In the genomic region with DNA sequence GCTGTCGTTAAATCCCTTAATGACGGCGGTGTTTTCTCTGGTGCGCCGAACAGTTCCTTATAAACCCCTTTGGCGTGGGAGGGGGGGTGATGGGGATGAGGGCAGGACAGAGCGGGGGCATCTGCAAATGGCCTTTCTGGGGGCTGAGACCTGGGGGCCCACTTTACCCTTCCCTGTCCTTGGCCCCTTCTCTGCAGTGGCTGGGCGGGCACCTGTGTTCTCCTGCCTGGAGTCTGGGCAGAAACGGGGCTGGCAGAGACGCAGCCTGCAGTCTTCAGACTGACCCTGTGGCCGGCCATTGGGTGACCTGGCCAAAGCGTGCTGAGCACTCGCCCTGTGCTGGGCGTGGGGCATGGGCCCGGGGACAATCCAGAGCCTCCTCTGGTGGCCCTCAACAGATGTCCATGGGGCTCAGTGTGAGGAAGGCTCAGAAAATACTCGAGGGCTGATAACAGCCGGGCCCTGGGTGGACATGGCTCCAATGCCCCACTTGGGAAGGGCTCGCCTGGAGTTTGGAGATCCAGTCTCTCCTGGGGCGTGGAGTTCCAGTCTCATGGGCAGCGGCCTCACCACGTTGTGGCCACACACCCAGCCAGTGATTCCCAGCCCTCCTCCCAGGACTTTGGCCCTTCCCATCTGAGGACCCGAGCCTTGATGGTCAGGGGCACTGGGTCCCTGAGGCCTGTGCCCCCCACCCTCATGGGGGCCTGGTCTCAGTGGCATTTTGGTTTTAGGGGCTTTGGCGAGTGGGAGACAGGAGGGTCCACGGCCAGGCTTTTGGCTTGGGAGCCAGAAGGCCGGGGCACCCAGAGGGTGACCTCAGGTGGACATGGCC, we compare ENCODE assay signal across 14 cellular contexts. TPM values are rescaled to one million over a fixed set of nuclear protein-coding genes. Genes with fewer than 3 reads are reported as not detected.
"Had no signal": no experiment of that assay in that cellular context is flagged by ENCODE, and none has a peak within 500 bp of the region (broad histone marks: within the 10 kb centered on the region; RNA-seq: fewer than 3 reads in every experiment).

No MANE protein-coding gene starts in this region.

- H3K9me3 Mint-ChIP-seq: activated CD4-positive, alpha-beta memory T cell treated with anti-CD3 and anti-CD28 coated beads for 36 hours; activated naive CD4-positive, alpha-beta T cell treated with anti-CD3 and anti-CD28 coated beads, Interleukin-2, amount 50 U/mL, for 72 hours; activated T-helper 1 cell treated with anti-CD3 and anti-CD28 coated beads, Interleukin-12 subunit alpha, Interleukin-12 subunit beta, Interleukin-2, Interleukin-4 antibody, amounts not matched to agents 30 ng/mL and 10 ng/mL and 1 ng/mL, durations not matched to agents 14 hours and 24 hours and 36 hours; stimulated activated memory B cell treated with anti-CD40 and anti-IgM and Interleukin-4, amounts not matched to agents 10 μg/mL and 1 μg/mL and 100 μg/mL, for 72 hours had no signal

- H3K36me3 ChIP-seq: upper lobe of left lung had no signal

- H3K9me3 ChIP-seq: upper lobe of left lung had no signal

- H3K27ac Mint-ChIP-seq: activated CD4-positive, alpha-beta memory T cell treated with anti-CD3 and anti-CD28 coated beads for 36 hours; activated naive CD4-positive, alpha-beta T cell treated with anti-CD3 and anti-CD28 coated beads, Interleukin-2, amount 50 U/mL, for 72 hours; activated T-helper 1 cell treated with anti-CD3 and anti-CD28 coated beads, Interleukin-12 subunit alpha, Interleukin-12 subunit beta, Interleukin-2, Interleukin-4 antibody, amounts not matched to agents 30 ng/mL and 10 ng/mL and 1 ng/mL, durations not matched to agents 14 hours and 24 hours and 36 hours; nephron; stimulated activated memory B cell treated with anti-CD40 and anti-IgM and Interleukin-4, amounts not matched to agents 10 μg/mL and 1 μg/mL and 100 μg/mL, for 72 hours had no signal

- DNase-seq: activated CD4-positive, alpha-beta memory T cell treated with anti-CD3 and anti-CD28 coated beads for 36 hours; amniotic stem cell; cerebellar nuclear complex had no signal

- H3K4me1 ChIP-seq: upper lobe of left lung had no signal

- H3K4me3 Mint-ChIP-seq: activated CD4-positive, alpha-beta memory T cell treated with anti-CD3 and anti-CD28 coated beads for 36 hours; activated T-helper 1 cell treated with anti-CD3 and anti-CD28 coated beads, Interleukin-12 subunit alpha, Interleukin-12 subunit beta, Interleukin-2, Interleukin-4 antibody, amounts not matched to agents 30 ng/mL and 10 ng/mL and 1 ng/mL, durations not matched to agents 14 hours and 24 hours and 36 hours; brain; nephron; stimulated activated memory B cell treated with anti-CD40 and anti-IgM and Interleukin-4, amounts not matched to agents 10 μg/mL and 1 μg/mL and 100 μg/mL, for 72 hours had no signal

- H3K27me3 Mint-ChIP-seq: brain; stimulated activated memory B cell treated with anti-CD40 and anti-IgM and Interleukin-4, amounts not matched to agents 10 μg/mL and 1 μg/mL and 100 μg/mL, for 72 hours had no signal

- H3K36me3 Mint-ChIP-seq: activated CD4-positive, alpha-beta memory T cell treated with anti-CD3 and anti-CD28 coated beads for 36 hours; activated naive CD4-positive, alpha-beta T cell treated with anti-CD3 and anti-CD28 coated beads, Interleukin-2, amount 50 U/mL, for 72 hours; brain; stimulated activated memory B cell treated with anti-CD40 and anti-IgM and Interleukin-4, amounts not matched to agents 10 μg/mL and 1 μg/mL and 100 μg/mL, for 72 hours had no signal

- H3K27ac ChIP-seq: skin epidermis, upper lobe of left lung had no signal

- ATAC-seq: activated naive CD4-positive, alpha-beta T cell treated with anti-CD3 and anti-CD28 coated beads, Interleukin-2, amount 50 U/mL, for 72 hours; esophagus mucosa; stimulated activated memory B cell treated with anti-CD40 and anti-IgM and Interleukin-4, amounts not matched to agents 10 μg/mL and 1 μg/mL and 100 μg/mL, for 72 hours had no signal

- H3K4me3 ChIP-seq: skin epidermis, upper lobe of left lung had no signal

RNA-seq across cellular contexts. Expression of gene ACTRT2, which starts 50.7 kb away (rescaled TPM):
- total RNA-seq: activated CD4-positive, alpha-beta memory T cell treated with anti-CD3 and anti-CD28 coated beads for 36 hours; activated naive CD4-positive, alpha-beta T cell treated with anti-CD3 and anti-CD28 coated beads, Interleukin-2, amount 50 U/mL, for 72 hours; activated T-helper 1 cell treated with anti-CD3 and anti-CD28 coated beads, Interleukin-12 subunit alpha, Interleukin-12 subunit beta, Interleukin-2, Interleukin-4 antibody, amounts not matched to agents 30 ng/mL and 10 ng/mL and 1 ng/mL, durations not matched to agents 14 hours and 24 hours and 36 hours; esophagus mucosa; glomerular endothelial cell; osteocyte; SK-MEL-5; upper lobe of left lung had no signal
